12 cellular contexts compared by ENCODE assay signal in genomic region chr3:186083746-186084145, GRCh38.
"Had no signal": no experiment of that assay in that cellular context is flagged by ENCODE, and none has a peak within 500 bp of the region (broad histone marks: within the 10 kb centered on the region; RNA-seq: fewer than 3 reads in every experiment).

No MANE protein-coding gene starts in this region.

- H3K4me1 Mint-ChIP-seq: activated B cell treated with CpG ODN at 0.5 μM for 24 hours, mesothelial cell of epicardium, naive B cell had no signal

- H3K9ac ChIP-seq: parathyroid adenoma had no signal

- H3K9me3 ChIP-seq: gastrocnemius medialis, transverse colon had no signal

- H2AFZ ChIP-seq: parathyroid adenoma had no signal

- DNase-seq: activated B cell treated with CpG ODN at 0.5 μM for 24 hours; activated CD4-positive, alpha-beta T cell treated with anti-CD3 and anti-CD28 coated beads, Interleukin-2, amount 50 U/mL, for 1 hour; activated effector memory CD4-positive, alpha-beta T cell treated with anti-CD3 and anti-CD28 coated beads, Interleukin-2, amount 50 U/mL, for 16 hours; effector CD4-positive, alpha-beta T cell; gastrocnemius medialis; naive B cell; T-helper 9 cell; transverse colon had no signal

- H3K36me3 ChIP-seq: transverse colon had no signal

- H3K4me3 Mint-ChIP-seq: activated B cell treated with CpG ODN at 0.5 μM for 24 hours; activated naive CD8-positive, alpha-beta T cell; mesothelial cell of epicardium; naive B cell had no signal

- H3K9me3 Mint-ChIP-seq: activated B cell treated with CpG ODN at 0.5 μM for 24 hours, naive B cell had no signal

- H3K27ac ChIP-seq: gastrocnemius medialis, parathyroid adenoma, transverse colon had no signal

- ATAC-seq: gastrocnemius medialis had no signal

- H3K4me3 ChIP-seq: gastrocnemius medialis, skin epidermis, transverse colon had no signal

- H3K4me1 ChIP-seq: gastrocnemius medialis, parathyroid adenoma, transverse colon had no signal

- H3K27me3 ChIP-seq: gastrocnemius medialis, transverse colon had no signal

- H3K36me3 Mint-ChIP-seq: activated naive CD8-positive, alpha-beta T cell; naive B cell had no signal

- H3K27ac Mint-ChIP-seq: activated B cell treated with CpG ODN at 0.5 μM for 24 hours; activated naive CD8-positive, alpha-beta T cell; mesothelial cell of epicardium; naive B cell had no signal

- H3K27me3 Mint-ChIP-seq: activated B cell treated with CpG ODN at 0.5 μM for 24 hours had no signal
